ENCODE assay signal across 8 cellular contexts in genomic region chr6:46170357-46171289, GRCh38. TPM values are rescaled to one million over a fixed set of nuclear protein-coding genes. Genes with fewer than 3 reads are reported as not detected.
DNase-seq lines count a peak whose midpoint lies in the region; ATAC-seq and TF ChIP-seq lines count a peak whose summit lies in the region.

ENPP5 (minus strand) TSS chr6:46170980; CDS start chr6:46168262, 2,718 bp downstream.

- peaks cover 4% of the 10 kb centered on the region for H3K27me3 Mint-ChIP-seq in glutamatergic neuron (ENCODE audit: unreplicated experiment)

- H4K20me1 ChIP-seq in OCI-LY3 (ENCODE audit: insufficient read depth, low read length) = no peaks in the 10 kb centered on the region

- TF ChIP-seq CTCF in OCI-LY3 (IDR thresholded peaks at IDR 0.05; ENCODE audit: low read depth, low read length) = no peak
- TF ChIP-seq CTCF in glutamatergic neuron (IDR thresholded peaks at IDR 0.05; ENCODE audit: partially characterized antibody, unreplicated experiment) = no peak

- H3K9me3 Mint-ChIP-seq in glutamatergic neuron (ENCODE audit: unreplicated experiment) = no peaks in the 10 kb centered on the region

- no peak within 1 kb of the TSS for H3K27ac ChIP-seq in OCI-LY3 (ENCODE audit: low read length)
- no peak within 1 kb of the TSS for H3K27ac ChIP-seq in subcutaneous abdominal adipose tissue (ENCODE audit: low read depth, low read length)

- H3K4me1 ChIP-seq in OCI-LY3 (ENCODE audit: low read length) = peaks cover 12% of the 10 kb centered on the region
- peaks cover 0 to 13% (median 11%) of the 10 kb centered on the region in 5 donors for H3K4me1 ChIP-seq in subcutaneous abdominal adipose tissue (ENCODE audit: control insufficient read depth in 5 of 5, insufficient read depth in 5 of 5, low read length in 5 of 5)

- peak; percentile 26 to 97 (median 82) for DNase-seq in C1 segment of cervical spinal cord (lab: John Stamatoyannopoulos, UW)
- peak; percentile 63 for DNase-seq in activated gamma-delta T cell treated with anti-CD3 and anti-CD28 coated beads, Interleukin-2, amount 50 U/mL, for 16 hours (ENCODE audit: low read depth)
- peak; percentile 89 for DNase-seq in glutamatergic neuron
- DNase-seq in non-pigmented ciliary epithelial cell (ENCODE audit: low read depth) = peak; percentile 1

- H3K4me3 Mint-ChIP-seq in glutamatergic neuron (ENCODE audit: unreplicated experiment) = peak within 1 kb of the TSS; percentile 97

- no peaks in the 10 kb centered on the region for H3K36me3 ChIP-seq in OCI-LY3 (replicated peaks; ENCODE audit: low read depth, low read length)
- H3K36me3 ChIP-seq in subcutaneous abdominal adipose tissue (ENCODE audit: control insufficient read depth in 5 of 5, insufficient read depth in 5 of 5, low read length in 5 of 5) = no peaks in the 10 kb centered on the region

- no peaks in the 10 kb centered on the region for H3K4me1 Mint-ChIP-seq in glutamatergic neuron (ENCODE audit: low read depth, unreplicated experiment)

- no peaks in the 10 kb centered on the region for H3K36me3 Mint-ChIP-seq in glutamatergic neuron (ENCODE audit: unreplicated experiment)

- peak within 1 kb of the TSS; percentile 97 for H2AFZ ChIP-seq in OCI-LY3 (ENCODE audit: low read depth, low read length)

- H3K79me2 ChIP-seq in OCI-LY3 (ENCODE audit: low read length) = no peaks in the 10 kb centered on the region

- peaks cover 12% of the 10 kb centered on the region for H3K27me3 ChIP-seq in OCI-LY3 (ENCODE audit: low read depth, low read length)
- peaks cover 0 to 8% (median 3%) of the 10 kb centered on the region in 5 donors for H3K27me3 ChIP-seq in subcutaneous abdominal adipose tissue (ENCODE audit: control insufficient read depth in 5 of 5, insufficient read depth in 4 of 5, low read length in 5 of 5)

- H3K4me3 ChIP-seq in OCI-LY3 (ENCODE audit: low read length) (peak within 1 kb of the TSS; percentile 86), subcutaneous abdominal adipose tissue (ENCODE audit: low read depth in 1 of 5, low read length in 5 of 5) (peak within 1 kb of the TSS; percentile 72 to 87 (median 78))

- ATAC-seq in GM19351 (IDR thresholded peaks at IDR 0.05; ENCODE audit: unreplicated experiment) (peak; percentile 88), HG03469 (IDR thresholded peaks at IDR 0.05; ENCODE audit: unreplicated experiment) (peak; percentile 74)

- peak within 1 kb of the TSS; percentile 91 for H3K4me2 ChIP-seq in OCI-LY3 (ENCODE audit: low read length)

- H3K27ac Mint-ChIP-seq in glutamatergic neuron (ENCODE audit: unreplicated experiment) = peak within 1 kb of the TSS; percentile 46

- H3K9me3 ChIP-seq in OCI-LY3 (ENCODE audit: insufficient read depth, low read length) (no peaks in the 10 kb centered on the region), subcutaneous abdominal adipose tissue (ENCODE audit: control insufficient read depth in 5 of 5, low read length in 5 of 5) (no peaks in the 10 kb centered on the region)

- H3K9ac ChIP-seq in OCI-LY3 (ENCODE audit: low read length) (peak within 1 kb of the TSS; percentile 53), subcutaneous abdominal adipose tissue (ENCODE audit: low read length in 5 of 5) (peak within 1 kb of the TSS in 3 of 5 donors; percentile 21 to 70 (median 33))

RNA-seq across cellular contexts. Expression of gene ENPP5, which starts in this region (rescaled TPM):
- 1.2 TPM for total RNA-seq in glutamatergic neuron (ENCODE audit: unreplicated experiment)

Comparison
In these comparisons a context has a peak if more than half of its experiments do, and no peak if none do; other contexts are left out.
1. DNase-seq: peak in every context shown above with its lines; median percentile 89 in glutamatergic neuron; 82 in C1 segment of cervical spinal cord; 63 in activated gamma-delta T cell treated with anti-CD3 and anti-CD28 coated beads, Interleukin-2, amount 50 U/mL, for 16 hours; 1 in non-pigmented ciliary epithelial cell.